Comparison of ENCODE assay signal across 8 cellular contexts in the genomic region with DNA sequence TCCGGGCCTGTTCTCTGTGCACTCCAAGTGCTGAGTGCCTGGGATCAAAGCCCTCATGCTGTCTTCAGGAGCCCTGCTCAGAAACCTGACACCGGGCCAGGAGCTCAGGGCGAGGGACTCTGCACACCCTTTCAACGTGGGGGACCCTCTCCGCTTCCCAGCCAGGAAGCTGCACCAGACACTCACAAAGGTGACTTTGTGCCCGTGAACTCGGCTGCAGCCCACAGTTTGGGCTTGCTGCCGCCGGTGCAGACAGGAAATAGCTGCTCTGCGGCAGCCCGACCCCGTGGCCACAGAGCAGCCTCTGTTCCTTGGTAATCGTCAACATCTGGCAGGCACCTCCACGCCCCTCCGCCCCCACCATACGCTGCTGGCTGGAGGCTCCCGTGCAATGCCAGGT.
DNase-seq lines count a peak whose midpoint lies in the region; ATAC-seq and TF ChIP-seq lines count a peak whose summit lies in the region.

No MANE protein-coding gene starts in this region.

- no peak for TF ChIP-seq CTCF in hepatocyte (IDR thresholded peaks at IDR 0.05; ENCODE audit: poor library complexity)

- peak; percentile 48 to 67 for DNase-seq in Kasumi-1 (lab: John Stamatoyannopoulos, UW)
- DNase-seq in activated T-cell treated with anti-CD3 and anti-CD28 coated beads for 24 hours (ENCODE audit: low read depth) = peak; percentile 31
- DNase-seq in hepatocyte (ENCODE audit: low spot score) = peak; percentile 40
- DNase-seq in stimulated activated CD4-positive, alpha-beta T cell treated with anti-CD3 and anti-CD28 coated beads, TNF-alpha, amount 100 ng/mL, for 1 hour (ENCODE audit: low read depth in 3 of 3, low spot score in 1 of 3) = peak; percentile 16 to 47 (median 31)
- DNase-seq in NK-92 (lab: John Stamatoyannopoulos, UW; ENCODE audit: unreplicated experiment) = no peak

- no peaks in the 10 kb centered on the region for H3K9me3 ChIP-seq in hepatocyte (ENCODE audit: low read depth)

- no peaks in the 10 kb centered on the region for H3K36me3 ChIP-seq in hepatocyte (replicated peaks; ENCODE audit: insufficient read depth, low read depth)

- peaks cover 7% of the 10 kb centered on the region for H3K4me1 ChIP-seq in hepatocyte (ENCODE audit: insufficient read depth)

- no peak overlapping the region for H2AFZ ChIP-seq in hepatocyte

- H3K27me3 ChIP-seq in hepatocyte = no peaks in the 10 kb centered on the region

- no peak overlapping the region for H3K4me3 ChIP-seq in hepatocyte

- H3K4me2 ChIP-seq in hepatocyte = peak overlapping the region; percentile 14

- ATAC-seq in GM21825 (IDR thresholded peaks at IDR 0.05; ENCODE audit: unreplicated experiment) (no peak), HG03521 (IDR thresholded peaks at IDR 0.05; ENCODE audit: unreplicated experiment) (no peak), HG03097 (IDR thresholded peaks at IDR 0.05; ENCODE audit: low FRiP score, unreplicated experiment) (no peak)

- 35% methylated on average over 17 of the region's 17 CpGs for WGBS in hepatocyte (ENCODE audit: low lambda C conversion rate, missing lambda C conversion rate)

- H3K9me2 ChIP-seq in hepatocyte (replicated peaks; ENCODE audit: insufficient read depth) = no peaks in the 10 kb centered on the region

- H3K27ac ChIP-seq in hepatocyte = peak overlapping the region; percentile 49

- no peaks in the 10 kb centered on the region for H4K20me1 ChIP-seq in hepatocyte (ENCODE audit: insufficient read depth, poor library complexity, severe bottlenecking)

- no peaks in the 10 kb centered on the region for H3K79me2 ChIP-seq in hepatocyte
